15 cellular contexts compared by ENCODE assay signal in the genomic region with DNA sequence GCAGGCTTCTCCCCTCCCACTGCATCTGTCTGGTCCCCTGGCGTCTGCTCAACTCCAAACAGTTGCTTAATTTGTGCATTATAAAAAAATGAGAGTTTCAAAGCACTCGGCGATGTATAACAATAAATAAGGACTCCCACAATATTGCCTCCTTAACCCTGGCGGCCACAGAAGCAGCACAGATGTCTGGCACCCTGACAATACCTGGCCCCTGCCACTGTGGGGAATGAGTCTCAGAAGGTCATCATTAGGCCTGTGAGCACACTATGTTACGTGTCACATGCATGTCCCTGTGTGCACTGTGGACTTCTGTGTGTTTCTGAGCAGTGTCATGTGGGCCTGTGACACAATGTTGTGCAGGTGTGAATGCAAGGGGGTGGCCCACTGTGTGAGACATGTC.
"Had no signal": no experiment of that assay in that cellular context is flagged by ENCODE, and none has a peak within 500 bp of the region (broad histone marks: within the 10 kb centered on the region; RNA-seq: fewer than 3 reads in every experiment).

No MANE protein-coding gene starts in this region.

- H3K4me1 Mint-ChIP-seq: naive B cell; nephron progenitor cell; stimulated activated naive B cell treated with anti-CD40 and anti-IgM and Interleukin-4, amounts not matched to agents 10 μg/mL and 1 μg/mL and 100 μg/mL, for 72 hours had no signal

- H3K4me3 Mint-ChIP-seq: effector memory CD8-positive, alpha-beta T cell; memory B cell; mesothelial cell of epicardium; naive B cell; nephron progenitor cell; stimulated activated naive B cell treated with anti-CD40 and anti-IgM and Interleukin-4, amounts not matched to agents 10 μg/mL and 1 μg/mL and 100 μg/mL, for 72 hours; stimulated activated naive CD8-positive, alpha-beta T cell treated with anti-CD3 and anti-CD28 coated beads, Interleukin-15, Interleukin-2, amounts not matched to agents 100 ng/mL and 50 ng/mL, for 24 hours had no signal

- H3K27ac Mint-ChIP-seq: effector memory CD8-positive, alpha-beta T cell; memory B cell; mesothelial cell of epicardium; nephron progenitor cell; stimulated activated naive B cell treated with anti-CD40 and anti-IgM and Interleukin-4, amounts not matched to agents 10 μg/mL and 1 μg/mL and 100 μg/mL, for 72 hours; stimulated activated naive CD8-positive, alpha-beta T cell treated with anti-CD3 and anti-CD28 coated beads, Interleukin-15, Interleukin-2, amounts not matched to agents 100 ng/mL and 50 ng/mL, for 24 hours had no signal

- DNase-seq: cerebellar nuclear complex; cortex of kidney; effector memory CD8-positive, alpha-beta T cell; mucosa of descending colon; naive B cell; nephron progenitor cell; right cardiac atrium; spleen; stimulated activated CD4-positive, alpha-beta T cell treated with anti-CD3 and anti-CD28 coated beads, Interleukin-15, amount 100 ng/mL, for 24 hours; stimulated activated CD4-positive, alpha-beta T cell treated with anti-CD3 and anti-CD28 coated beads, Interleukin-2, amount 100 ng/mL, for 48 hours; stimulated activated naive B cell treated with anti-CD40 and anti-IgM and Interleukin-4, amounts not matched to agents 10 μg/mL and 1 μg/mL and 100 μg/mL, for 72 hours; upper lobe of right lung had no signal

- H3K36me3 Mint-ChIP-seq: stimulated activated naive B cell treated with anti-CD40 and anti-IgM and Interleukin-4, amounts not matched to agents 10 μg/mL and 1 μg/mL and 100 μg/mL, for 72 hours had no signal
